ENCODE assay signal across 8 cellular contexts in the genomic region with DNA sequence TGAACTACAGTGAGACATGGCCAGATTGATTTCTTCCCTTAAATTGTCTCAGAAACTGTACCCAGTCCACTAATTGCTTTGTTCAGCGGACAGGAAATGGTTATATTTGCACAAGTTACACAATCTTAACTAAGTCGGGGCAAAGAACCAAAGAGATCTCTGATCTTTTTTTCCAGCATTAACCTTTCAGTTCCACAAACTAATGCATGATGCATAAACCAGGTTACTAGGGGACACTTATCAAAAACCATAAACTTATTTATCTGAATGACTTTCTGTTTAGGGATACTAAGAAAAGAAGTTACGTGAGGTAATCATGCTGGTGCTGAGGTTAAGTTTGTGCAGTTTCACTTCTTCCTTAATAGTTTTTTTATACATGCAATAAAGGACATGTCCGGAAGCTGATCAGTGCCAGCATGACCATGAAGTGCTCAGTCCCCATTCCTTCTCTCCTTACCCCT. TPM values are rescaled to one million over a fixed set of nuclear protein-coding genes. Genes with fewer than 3 reads are reported as not detected.
A peak's percentile ranks its signal among the peaks of the same experiment; 100 is the strongest.
DNase-seq lines count a peak whose midpoint lies in the region; ATAC-seq and TF ChIP-seq lines count a peak whose summit lies in the region.

No MANE protein-coding gene starts in this region.

- H3K56ac ChIP-seq in mesendoderm (ENCODE audit: low read length) = no peak overlapping the region

- H3K4ac ChIP-seq in mesendoderm (ENCODE audit: low read depth, low read length) = no peak overlapping the region

- H3K27ac Mint-ChIP-seq in Calu3 (ENCODE audit: unreplicated experiment) (peak overlapping the region; percentile 51), progenitor cell of endocrine pancreas (peak overlapping the region; percentile 67)

- peak overlapping the region; percentile 20 to 56 for H3K4me3 ChIP-seq in duodenal mucosa (ENCODE audit: low read depth in 1 of 2, low read length in 2 of 2)
- H3K4me3 ChIP-seq in mesendoderm (ENCODE audit: low read length) = no peak overlapping the region

- H4K8ac ChIP-seq in mesendoderm (ENCODE audit: low read depth, low read length) = no peak overlapping the region

- CTCF ChIA-PET in Calu3 (lab: Charles Lee) = interaction anchor here (0.5 to 1.0 kb wide), 4 partner anchors 20 to 110 kb away, joined by 3 to 5 read pairs (median 3); no protein-coding TSS in a partner anchor

- intact Hi-C loops in Calu3 (cut with micrococcal nuclease; ENCODE audit: unreplicated experiment) = loop anchor here (2.0 to 5.0 kb wide), 2 partner anchors 15 to 271 kb away; no protein-coding TSS in a partner anchor

- H3K4me3 Mint-ChIP-seq in Calu3 (ENCODE audit: low read depth, unreplicated experiment) = peak overlapping the region; percentile 39
- no peak overlapping the region for H3K4me3 Mint-ChIP-seq in progenitor cell of endocrine pancreas (ENCODE audit: low read depth)

- WGBS in mesendoderm (ENCODE audit: extremely low coverage, insufficient coverage, low lambda C conversion rate) = no CpG with 5 or more reads among the region's 4 CpGs

- H3K27me3 ChIP-seq in duodenal mucosa (ENCODE audit: control insufficient read depth in 1 of 2, insufficient read depth in 2 of 2, low read length in 2 of 2) = no peaks in the 10 kb centered on the region
- no peaks in the 10 kb centered on the region for H3K27me3 ChIP-seq in mesendoderm (ENCODE audit: insufficient read depth, low read length, poor library complexity)

- H3K9me3 ChIP-seq in duodenal mucosa (ENCODE audit: control insufficient read depth in 1 of 2, low read length in 2 of 2) = no peaks in the 10 kb centered on the region

- no peak overlapping the region for H2AK5ac ChIP-seq in mesendoderm (ENCODE audit: low read length)

- H3K36me3 ChIP-seq in duodenal mucosa (ENCODE audit: control insufficient read depth in 1 of 2, insufficient read depth in 2 of 2, low read length in 2 of 2) (no peaks in the 10 kb centered on the region), mesendoderm (ENCODE audit: control insufficient read depth, insufficient read depth, low read length) (no peaks in the 10 kb centered on the region)

- H2BK5ac ChIP-seq in mesendoderm (ENCODE audit: low read length) = no peak overlapping the region

- H3K36me3 Mint-ChIP-seq in Calu3 (ENCODE audit: insufficient read depth, unreplicated experiment) = peaks cover 91% of the 10 kb centered on the region
- peaks cover 15% of the 10 kb centered on the region for H3K36me3 Mint-ChIP-seq in progenitor cell of endocrine pancreas (ENCODE audit: insufficient read depth)

- peaks cover 72% of the 10 kb centered on the region for H3K79me2 ChIP-seq in mesendoderm (ENCODE audit: control insufficient read depth, insufficient read depth, low read length)

- TF ChIP-seq CTCF in Calu3 (IDR thresholded peaks at IDR 0.05; ENCODE audit: unreplicated experiment) = no peak
- TF ChIP-seq CTCF in progenitor cell of endocrine pancreas (IDR thresholded peaks at IDR 0.05; ENCODE audit: unreplicated experiment) = no peak

- H3K27me3 Mint-ChIP-seq in Calu3 (ENCODE audit: unreplicated experiment) (no peaks in the 10 kb centered on the region), progenitor cell of endocrine pancreas (no peaks in the 10 kb centered on the region)

- peak; percentile 91 for ATAC-seq in GM21515 (IDR thresholded peaks at IDR 0.05; ENCODE audit: unreplicated experiment)

- H3K27ac ChIP-seq in duodenal mucosa (ENCODE audit: low read depth, low read length) = peak overlapping the region; percentile 54
- H3K27ac ChIP-seq in mesendoderm (ENCODE audit: low read depth, low read length) = no peak overlapping the region

- H3K79me1 ChIP-seq in mesendoderm (ENCODE audit: low read length) = peaks cover 25% of the 10 kb centered on the region

- no peak overlapping the region for H3K18ac ChIP-seq in mesendoderm (ENCODE audit: low read length)

- H3K4me1 Mint-ChIP-seq in Calu3 (ENCODE audit: low read depth, unreplicated experiment) (peaks cover 87% of the 10 kb centered on the region), progenitor cell of endocrine pancreas (ENCODE audit: low read depth) (peaks cover 73% of the 10 kb centered on the region)

- no peak overlapping the region for H4K5ac ChIP-seq in mesendoderm (ENCODE audit: low read length)

- no peak for DNase-seq in Calu3
- peak; percentile 80 for DNase-seq in HT-29 (ENCODE audit: low spot score)
- no peak for DNase-seq in progenitor cell of endocrine pancreas (ENCODE audit: low spot score, unreplicated experiment)
- no peak for DNase-seq in NCI-H2107 (lab: John Stamatoyannopoulos, UW)
- DNase-seq in mesendoderm = no peak
- no peak for DNase-seq in NCI-H748 treated with DMSO at 0.1 percent for 48 hours (lab: John Stamatoyannopoulos, UW)

- no peak overlapping the region for H3K4me2 ChIP-seq in mesendoderm (ENCODE audit: low read length)

- H2BK120ac ChIP-seq in mesendoderm (ENCODE audit: low read depth, low read length) = no peak overlapping the region

- no peak overlapping the region for H3K23ac ChIP-seq in mesendoderm (ENCODE audit: low read length)

- H2BK15ac ChIP-seq in mesendoderm (replicated peaks; ENCODE audit: low read depth) = no peak overlapping the region

- H3K9me3 Mint-ChIP-seq in Calu3 (ENCODE audit: low read depth, unreplicated experiment) = no peaks in the 10 kb centered on the region
- no peaks in the 10 kb centered on the region for H3K9me3 Mint-ChIP-seq in progenitor cell of endocrine pancreas (ENCODE audit: low read depth)

- no TSS peak for BruUV-seq in Calu3 (replicated peaks; lab: Mats Ljungman, UMichigan)

- H3K4me1 ChIP-seq in duodenal mucosa (ENCODE audit: control insufficient read depth in 1 of 2, insufficient read depth in 2 of 2, low read length in 2 of 2) = peaks cover 33 to 60% of the 10 kb centered on the region in 2 donors
- H3K4me1 ChIP-seq in mesendoderm (ENCODE audit: control insufficient read depth, low read depth, low read length) = peaks cover 9% of the 10 kb centered on the region

- peak overlapping the region; percentile 27 to 46 for H3K9ac ChIP-seq in duodenal mucosa (ENCODE audit: low read depth in 1 of 2, low read length in 2 of 2)
- H3K9ac ChIP-seq in mesendoderm (ENCODE audit: low read length) = no peak overlapping the region

RNA-seq across cellular contexts. Expression of a gene that starts 22.4 kb away (rescaled TPM):
- total RNA-seq in Calu3 (2022) = 345 and 453 TPM in 2 replicates
- 46.7 and 47.9 TPM in 2 replicates for total RNA-seq in HT-29 (2014; rRNA removed; shearing (Covaris generic))
- total RNA-seq in progenitor cell of endocrine pancreas = 158 and 161 TPM in 2 replicates
- polyA plus RNA-seq in mesendoderm (2013, experiment 1 of 2) = 38.9 TPM
- 38.3 TPM for polyA plus RNA-seq in mesendoderm (2013, experiment 2 of 2)
